1 cellular context compared by ENCODE assay signal in the genomic region with DNA sequence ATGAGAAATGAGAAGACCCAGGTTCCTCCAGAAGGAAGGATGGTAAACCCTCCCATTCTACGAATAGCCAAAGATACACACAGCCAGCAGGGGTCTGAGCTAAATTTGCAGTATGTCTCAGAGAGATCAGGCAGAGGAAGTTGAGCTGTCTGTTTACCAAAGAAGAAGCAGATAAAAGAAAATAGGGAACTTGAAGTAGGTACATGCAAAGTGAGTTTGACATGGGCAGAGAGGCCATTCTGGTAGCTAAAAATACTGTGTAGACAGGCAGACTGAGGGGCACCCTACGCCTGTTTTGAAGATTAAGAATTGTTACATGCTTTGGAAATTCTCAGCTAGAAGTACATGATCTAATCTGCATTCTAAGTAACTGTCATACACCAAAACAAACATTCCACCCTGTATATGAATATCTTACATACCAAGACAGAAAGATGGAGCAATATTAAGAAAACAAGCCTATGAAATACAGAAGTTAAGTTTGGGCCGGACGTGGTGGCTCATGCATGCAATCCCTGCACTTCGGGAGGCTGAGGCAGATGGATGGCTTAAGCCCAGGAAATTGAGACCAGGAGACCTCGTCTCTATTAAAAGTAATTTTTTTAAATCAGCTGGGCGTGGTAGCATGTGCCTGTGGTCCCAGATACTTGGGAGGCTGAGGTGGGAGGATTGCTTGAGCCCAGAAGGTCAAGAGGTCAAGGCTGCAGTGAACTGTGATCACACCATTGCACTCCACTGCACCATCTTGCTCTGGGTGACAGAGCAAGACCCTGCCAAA.
TF ChIP-seq lines count a peak whose summit lies in the region.

No MANE protein-coding gene starts in this region.

TF ChIP-seq in GM12878, 131 proteins besides CTCF, POLR2A, EP300 and RAD21 (continued from another document and continues in another):
- TF ChIP-seq, protein P1, sequence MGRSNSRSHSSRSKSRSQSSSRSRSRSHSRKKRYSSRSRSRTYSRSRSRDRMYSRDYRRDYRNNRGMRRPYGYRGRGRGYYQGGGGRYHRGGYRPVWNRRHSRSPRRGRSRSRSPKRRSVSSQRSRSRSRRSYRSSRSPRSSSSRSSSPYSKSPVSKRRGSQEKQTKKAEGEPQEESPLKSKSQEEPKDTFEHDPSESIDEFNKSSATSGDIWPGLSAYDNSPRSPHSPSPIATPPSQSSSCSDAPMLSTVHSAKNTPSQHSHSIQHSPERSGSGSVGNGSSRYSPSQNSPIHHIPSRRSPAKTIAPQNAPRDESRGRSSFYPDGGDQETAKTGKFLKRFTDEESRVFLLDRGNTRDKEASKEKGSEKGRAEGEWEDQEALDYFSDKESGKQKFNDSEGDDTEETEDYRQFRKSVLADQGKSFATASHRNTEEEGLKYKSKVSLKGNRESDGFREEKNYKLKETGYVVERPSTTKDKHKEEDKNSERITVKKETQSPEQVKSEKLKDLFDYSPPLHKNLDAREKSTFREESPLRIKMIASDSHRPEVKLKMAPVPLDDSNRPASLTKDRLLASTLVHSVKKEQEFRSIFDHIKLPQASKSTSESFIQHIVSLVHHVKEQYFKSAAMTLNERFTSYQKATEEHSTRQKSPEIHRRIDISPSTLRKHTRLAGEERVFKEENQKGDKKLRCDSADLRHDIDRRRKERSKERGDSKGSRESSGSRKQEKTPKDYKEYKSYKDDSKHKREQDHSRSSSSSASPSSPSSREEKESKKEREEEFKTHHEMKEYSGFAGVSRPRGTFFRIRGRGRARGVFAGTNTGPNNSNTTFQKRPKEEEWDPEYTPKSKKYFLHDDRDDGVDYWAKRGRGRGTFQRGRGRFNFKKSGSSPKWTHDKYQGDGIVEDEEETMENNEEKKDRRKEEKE (IDR thresholded peaks at IDR 0.05): no peak
- TF ChIP-seq ZNF274 (IDR thresholded peaks at IDR 0.05; ENCODE audit: insufficient read depth, insufficient read length) (no peak), BHLHE40 (IDR thresholded peaks at IDR 0.05; ENCODE audit: borderline replicate concordance in 1 of 2, low read depth in 2 of 2, low read length in 1 of 2) (peak in 1 of 2 experiments; percentile 36; a peak in 1 of 4 replicates), JUNB (IDR thresholded peaks at IDR 0.05) (no peak), STAT3 (IDR thresholded peaks at IDR 0.05; ENCODE audit: low read depth, low read length) (no peak), RCOR1 (conservative IDR thresholded peaks at IDR 0.05; ENCODE audit: low read depth, low read length) (no peak), SRF (IDR thresholded peaks at IDR 0.05; ENCODE audit: low read depth in 2 of 2, low read length in 2 of 2) (no peak), BMI1 (IDR thresholded peaks at IDR 0.05; ENCODE audit: borderline replicate concordance) (no peak), ZSCAN29 (IDR thresholded peaks at IDR 0.05) (peak; percentile 70; the same call in 1 of the 2 replicates), IKZF1 (conservative IDR thresholded peaks at IDR 0.05) (0 out of 2 replicates have a peak, but pooled peaks have one; percentile 13), NR2C1 (IDR thresholded peaks at IDR 0.05) (peak; percentile 45; the same call in 1 of the 2 replicates), MTA3 (IDR thresholded peaks at IDR 0.05; ENCODE audit: borderline replicate concordance, low read length) (no peak), GABPA (IDR thresholded peaks at IDR 0.05; ENCODE audit: low read depth) (no peak), IKZF2 (IDR thresholded peaks at IDR 0.05) (peak; percentile 26 to 52; a peak in 2 of 4 replicates), KDM1A (IDR thresholded peaks at IDR 0.05; ENCODE audit: borderline replicate concordance) (no peak), HDAC2 (IDR thresholded peaks at IDR 0.05) (no peak), RBBP5 (conservative IDR thresholded peaks at IDR 0.05) (no peak), MEF2A (IDR thresholded peaks at IDR 0.05; ENCODE audit: insufficient read depth, low read depth, low read length) (peak; percentile 33; the same call in 1 of the 2 replicates), IRF4 (IDR thresholded peaks at IDR 0.05; ENCODE audit: low read depth, low read length) (no peak), ZNF384 (IDR thresholded peaks at IDR 0.05; ENCODE audit: borderline replicate concordance, low read depth, low read length) (peak; percentile 48; the same call in 1 of the 2 replicates), CBX3 (IDR thresholded peaks at IDR 0.05; ENCODE audit: borderline replicate concordance, low read depth) (no peak), ASH2L (IDR thresholded peaks at IDR 0.05; ENCODE audit: borderline replicate concordance, low read depth) (no peak), SMAD1 (IDR thresholded peaks at IDR 0.05; ENCODE audit: low read depth, partially characterized antibody) (no peak), SP1 (IDR thresholded peaks at IDR 0.05; ENCODE audit: low read depth, low read length) (no peak)
- TF ChIP-seq, protein P2, sequence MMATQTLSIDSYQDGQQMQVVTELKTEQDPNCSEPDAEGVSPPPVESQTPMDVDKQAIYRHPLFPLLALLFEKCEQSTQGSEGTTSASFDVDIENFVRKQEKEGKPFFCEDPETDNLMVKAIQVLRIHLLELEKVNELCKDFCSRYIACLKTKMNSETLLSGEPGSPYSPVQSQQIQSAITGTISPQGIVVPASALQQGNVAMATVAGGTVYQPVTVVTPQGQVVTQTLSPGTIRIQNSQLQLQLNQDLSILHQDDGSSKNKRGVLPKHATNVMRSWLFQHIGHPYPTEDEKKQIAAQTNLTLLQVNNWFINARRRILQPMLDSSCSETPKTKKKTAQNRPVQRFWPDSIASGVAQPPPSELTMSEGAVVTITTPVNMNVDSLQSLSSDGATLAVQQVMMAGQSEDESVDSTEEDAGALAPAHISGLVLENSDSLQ (IDR thresholded peaks at IDR 0.05): peak; percentile 65
- TF ChIP-seq, protein P3, sequence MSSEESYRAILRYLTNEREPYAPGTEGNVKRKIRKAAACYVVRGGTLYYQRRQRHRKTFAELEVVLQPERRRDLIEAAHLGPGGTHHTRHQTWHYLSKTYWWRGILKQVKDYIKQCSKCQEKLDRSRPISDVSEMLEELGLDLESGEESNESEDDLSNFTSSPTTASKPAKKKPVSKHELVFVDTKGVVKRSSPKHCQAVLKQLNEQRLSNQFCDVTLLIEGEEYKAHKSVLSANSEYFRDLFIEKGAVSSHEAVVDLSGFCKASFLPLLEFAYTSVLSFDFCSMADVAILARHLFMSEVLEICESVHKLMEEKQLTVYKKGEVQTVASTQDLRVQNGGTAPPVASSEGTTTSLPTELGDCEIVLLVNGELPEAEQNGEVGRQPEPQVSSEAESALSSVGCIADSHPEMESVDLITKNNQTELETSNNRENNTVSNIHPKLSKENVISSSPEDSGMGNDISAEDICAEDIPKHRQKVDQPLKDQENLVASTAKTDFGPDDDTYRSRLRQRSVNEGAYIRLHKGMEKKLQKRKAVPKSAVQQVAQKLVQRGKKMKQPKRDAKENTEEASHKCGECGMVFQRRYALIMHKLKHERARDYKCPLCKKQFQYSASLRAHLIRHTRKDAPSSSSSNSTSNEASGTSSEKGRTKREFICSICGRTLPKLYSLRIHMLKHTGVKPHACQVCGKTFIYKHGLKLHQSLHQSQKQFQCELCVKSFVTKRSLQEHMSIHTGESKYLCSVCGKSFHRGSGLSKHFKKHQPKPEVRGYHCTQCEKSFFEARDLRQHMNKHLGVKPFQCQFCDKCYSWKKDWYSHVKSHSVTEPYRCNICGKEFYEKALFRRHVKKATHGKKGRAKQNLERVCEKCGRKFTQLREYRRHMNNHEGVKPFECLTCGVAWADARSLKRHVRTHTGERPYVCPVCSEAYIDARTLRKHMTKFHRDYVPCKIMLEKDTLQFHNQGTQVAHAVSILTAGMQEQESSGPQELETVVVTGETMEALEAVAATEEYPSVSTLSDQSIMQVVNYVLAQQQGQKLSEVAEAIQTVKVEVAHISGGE (CRISPR knock-in tag; IDR thresholded peaks at IDR 0.05): no peak
- TF ChIP-seq, protein P4, sequence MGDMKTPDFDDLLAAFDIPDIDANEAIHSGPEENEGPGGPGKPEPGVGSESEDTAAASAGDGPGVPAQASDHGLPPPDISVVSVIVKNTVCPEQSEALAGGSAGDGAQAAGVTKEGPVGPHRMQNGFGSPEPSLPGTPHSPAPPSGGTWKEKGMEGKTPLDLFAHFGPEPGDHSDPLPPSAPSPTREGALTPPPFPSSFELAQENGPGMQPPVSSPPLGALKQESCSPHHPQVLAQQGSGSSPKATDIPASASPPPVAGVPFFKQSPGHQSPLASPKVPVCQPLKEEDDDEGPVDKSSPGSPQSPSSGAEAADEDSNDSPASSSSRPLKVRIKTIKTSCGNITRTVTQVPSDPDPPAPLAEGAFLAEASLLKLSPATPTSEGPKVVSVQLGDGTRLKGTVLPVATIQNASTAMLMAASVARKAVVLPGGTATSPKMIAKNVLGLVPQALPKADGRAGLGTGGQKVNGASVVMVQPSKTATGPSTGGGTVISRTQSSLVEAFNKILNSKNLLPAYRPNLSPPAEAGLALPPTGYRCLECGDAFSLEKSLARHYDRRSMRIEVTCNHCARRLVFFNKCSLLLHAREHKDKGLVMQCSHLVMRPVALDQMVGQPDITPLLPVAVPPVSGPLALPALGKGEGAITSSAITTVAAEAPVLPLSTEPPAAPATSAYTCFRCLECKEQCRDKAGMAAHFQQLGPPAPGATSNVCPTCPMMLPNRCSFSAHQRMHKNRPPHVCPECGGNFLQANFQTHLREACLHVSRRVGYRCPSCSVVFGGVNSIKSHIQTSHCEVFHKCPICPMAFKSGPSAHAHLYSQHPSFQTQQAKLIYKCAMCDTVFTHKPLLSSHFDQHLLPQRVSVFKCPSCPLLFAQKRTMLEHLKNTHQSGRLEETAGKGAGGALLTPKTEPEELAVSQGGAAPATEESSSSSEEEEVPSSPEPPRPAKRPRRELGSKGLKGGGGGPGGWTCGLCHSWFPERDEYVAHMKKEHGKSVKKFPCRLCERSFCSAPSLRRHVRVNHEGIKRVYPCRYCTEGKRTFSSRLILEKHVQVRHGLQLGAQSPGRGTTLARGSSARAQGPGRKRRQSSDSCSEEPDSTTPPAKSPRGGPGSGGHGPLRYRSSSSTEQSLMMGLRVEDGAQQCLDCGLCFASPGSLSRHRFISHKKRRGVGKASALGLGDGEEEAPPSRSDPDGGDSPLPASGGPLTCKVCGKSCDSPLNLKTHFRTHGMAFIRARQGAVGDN (IDR thresholded peaks at IDR 0.05): peak; percentile 20; the same call in 1 of the 2 replicates
- TF ChIP-seq, protein P5, sequence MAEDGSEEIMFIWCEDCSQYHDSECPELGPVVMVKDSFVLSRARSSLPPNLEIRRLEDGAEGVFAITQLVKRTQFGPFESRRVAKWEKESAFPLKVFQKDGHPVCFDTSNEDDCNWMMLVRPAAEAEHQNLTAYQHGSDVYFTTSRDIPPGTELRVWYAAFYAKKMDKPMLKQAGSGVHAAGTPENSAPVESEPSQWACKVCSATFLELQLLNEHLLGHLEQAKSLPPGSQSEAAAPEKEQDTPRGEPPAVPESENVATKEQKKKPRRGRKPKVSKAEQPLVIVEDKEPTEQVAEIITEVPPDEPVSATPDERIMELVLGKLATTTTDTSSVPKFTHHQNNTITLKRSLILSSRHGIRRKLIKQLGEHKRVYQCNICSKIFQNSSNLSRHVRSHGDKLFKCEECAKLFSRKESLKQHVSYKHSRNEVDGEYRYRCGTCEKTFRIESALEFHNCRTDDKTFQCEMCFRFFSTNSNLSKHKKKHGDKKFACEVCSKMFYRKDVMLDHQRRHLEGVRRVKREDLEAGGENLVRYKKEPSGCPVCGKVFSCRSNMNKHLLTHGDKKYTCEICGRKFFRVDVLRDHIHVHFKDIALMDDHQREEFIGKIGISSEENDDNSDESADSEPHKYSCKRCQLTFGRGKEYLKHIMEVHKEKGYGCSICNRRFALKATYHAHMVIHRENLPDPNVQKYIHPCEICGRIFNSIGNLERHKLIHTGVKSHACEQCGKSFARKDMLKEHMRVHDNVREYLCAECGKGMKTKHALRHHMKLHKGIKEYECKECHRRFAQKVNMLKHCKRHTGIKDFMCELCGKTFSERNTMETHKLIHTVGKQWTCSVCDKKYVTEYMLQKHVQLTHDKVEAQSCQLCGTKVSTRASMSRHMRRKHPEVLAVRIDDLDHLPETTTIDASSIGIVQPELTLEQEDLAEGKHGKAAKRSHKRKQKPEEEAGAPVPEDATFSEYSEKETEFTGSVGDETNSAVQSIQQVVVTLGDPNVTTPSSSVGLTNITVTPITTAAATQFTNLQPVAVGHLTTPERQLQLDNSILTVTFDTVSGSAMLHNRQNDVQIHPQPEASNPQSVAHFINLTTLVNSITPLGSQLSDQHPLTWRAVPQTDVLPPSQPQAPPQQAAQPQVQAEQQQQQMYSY (CRISPR knock-in tag; IDR thresholded peaks at IDR 0.05): no peak
- TF ChIP-seq, protein P6, sequence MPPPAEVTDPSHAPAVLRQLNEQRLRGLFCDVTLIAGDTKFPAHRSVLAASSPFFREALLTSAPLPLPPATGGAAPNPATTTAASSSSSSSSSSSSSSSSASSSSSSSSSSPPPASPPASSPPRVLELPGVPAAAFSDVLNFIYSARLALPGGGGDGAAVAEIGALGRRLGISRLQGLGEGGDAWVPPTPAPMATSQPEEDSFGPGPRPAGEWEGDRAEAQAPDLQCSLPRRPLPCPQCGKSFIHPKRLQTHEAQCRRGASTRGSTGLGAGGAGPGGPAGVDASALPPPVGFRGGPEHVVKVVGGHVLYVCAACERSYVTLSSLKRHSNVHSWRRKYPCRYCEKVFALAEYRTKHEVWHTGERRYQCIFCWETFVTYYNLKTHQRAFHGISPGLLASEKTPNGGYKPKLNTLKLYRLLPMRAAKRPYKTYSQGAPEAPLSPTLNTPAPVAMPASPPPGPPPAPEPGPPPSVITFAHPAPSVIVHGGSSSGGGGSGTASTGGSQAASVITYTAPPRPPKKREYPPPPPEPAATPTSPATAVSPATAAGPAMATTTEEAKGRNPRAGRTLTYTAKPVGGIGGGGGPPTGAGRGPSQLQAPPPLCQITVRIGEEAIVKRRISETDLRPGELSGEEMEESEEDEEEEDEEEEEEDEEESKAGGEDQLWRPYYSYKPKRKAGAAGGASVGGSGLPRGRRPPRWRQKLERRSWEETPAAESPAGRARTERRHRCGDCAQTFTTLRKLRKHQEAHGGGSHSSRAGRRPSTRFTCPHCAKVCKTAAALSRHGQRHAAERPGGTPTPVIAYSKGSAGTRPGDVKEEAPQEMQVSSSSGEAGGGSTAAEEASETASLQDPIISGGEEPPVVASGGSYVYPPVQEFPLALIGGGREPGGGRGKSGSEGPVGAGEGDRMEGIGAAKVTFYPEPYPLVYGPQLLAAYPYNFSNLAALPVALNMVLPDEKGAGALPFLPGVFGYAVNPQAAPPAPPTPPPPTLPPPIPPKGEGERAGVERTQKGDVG (CRISPR knock-in tag; IDR thresholded peaks at IDR 0.05): no peak
- TF ChIP-seq, protein P7, sequence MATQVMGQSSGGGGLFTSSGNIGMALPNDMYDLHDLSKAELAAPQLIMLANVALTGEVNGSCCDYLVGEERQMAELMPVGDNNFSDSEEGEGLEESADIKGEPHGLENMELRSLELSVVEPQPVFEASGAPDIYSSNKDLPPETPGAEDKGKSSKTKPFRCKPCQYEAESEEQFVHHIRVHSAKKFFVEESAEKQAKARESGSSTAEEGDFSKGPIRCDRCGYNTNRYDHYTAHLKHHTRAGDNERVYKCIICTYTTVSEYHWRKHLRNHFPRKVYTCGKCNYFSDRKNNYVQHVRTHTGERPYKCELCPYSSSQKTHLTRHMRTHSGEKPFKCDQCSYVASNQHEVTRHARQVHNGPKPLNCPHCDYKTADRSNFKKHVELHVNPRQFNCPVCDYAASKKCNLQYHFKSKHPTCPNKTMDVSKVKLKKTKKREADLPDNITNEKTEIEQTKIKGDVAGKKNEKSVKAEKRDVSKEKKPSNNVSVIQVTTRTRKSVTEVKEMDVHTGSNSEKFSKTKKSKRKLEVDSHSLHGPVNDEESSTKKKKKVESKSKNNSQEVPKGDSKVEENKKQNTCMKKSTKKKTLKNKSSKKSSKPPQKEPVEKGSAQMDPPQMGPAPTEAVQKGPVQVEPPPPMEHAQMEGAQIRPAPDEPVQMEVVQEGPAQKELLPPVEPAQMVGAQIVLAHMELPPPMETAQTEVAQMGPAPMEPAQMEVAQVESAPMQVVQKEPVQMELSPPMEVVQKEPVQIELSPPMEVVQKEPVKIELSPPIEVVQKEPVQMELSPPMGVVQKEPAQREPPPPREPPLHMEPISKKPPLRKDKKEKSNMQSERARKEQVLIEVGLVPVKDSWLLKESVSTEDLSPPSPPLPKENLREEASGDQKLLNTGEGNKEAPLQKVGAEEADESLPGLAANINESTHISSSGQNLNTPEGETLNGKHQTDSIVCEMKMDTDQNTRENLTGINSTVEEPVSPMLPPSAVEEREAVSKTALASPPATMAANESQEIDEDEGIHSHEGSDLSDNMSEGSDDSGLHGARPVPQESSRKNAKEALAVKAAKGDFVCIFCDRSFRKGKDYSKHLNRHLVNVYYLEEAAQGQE (IDR thresholded peaks at IDR 0.05; ENCODE audit: low read depth, low read length): no peak
